ENCODE assay signal across 1 cellular context in the genomic region with DNA sequence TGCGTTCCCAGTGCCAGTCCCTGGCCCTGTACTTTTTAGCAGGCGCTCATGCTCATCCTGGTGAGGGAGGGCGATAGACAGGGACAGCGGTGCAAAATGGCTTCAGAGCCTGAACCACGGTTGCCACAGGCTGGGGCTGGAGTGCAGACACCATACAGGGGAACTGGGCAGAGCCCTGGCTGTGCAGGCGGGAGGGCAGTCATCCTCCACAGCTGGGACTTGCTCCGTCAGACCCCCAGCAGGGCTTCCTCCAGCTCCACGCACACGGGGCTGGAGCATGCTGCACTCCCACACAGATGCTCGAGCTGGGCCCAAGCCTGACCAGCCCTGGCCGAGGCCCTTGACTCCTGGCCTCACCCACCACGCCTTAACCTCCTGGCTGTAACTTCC.
TF ChIP-seq lines count a peak whose summit lies in the region.

No MANE protein-coding gene starts in this region.

TF ChIP-seq in HCT116, 20 proteins besides CTCF, POLR2A, EP300 and RAD21:
- TF ChIP-seq FOSL1 (IDR thresholded peaks at IDR 0.05; ENCODE audit: low read depth) (no peak), JUND (IDR thresholded peaks at IDR 0.05) (no peak)
